Comparison of ENCODE assay signal across 7 cellular contexts in the genomic region with DNA sequence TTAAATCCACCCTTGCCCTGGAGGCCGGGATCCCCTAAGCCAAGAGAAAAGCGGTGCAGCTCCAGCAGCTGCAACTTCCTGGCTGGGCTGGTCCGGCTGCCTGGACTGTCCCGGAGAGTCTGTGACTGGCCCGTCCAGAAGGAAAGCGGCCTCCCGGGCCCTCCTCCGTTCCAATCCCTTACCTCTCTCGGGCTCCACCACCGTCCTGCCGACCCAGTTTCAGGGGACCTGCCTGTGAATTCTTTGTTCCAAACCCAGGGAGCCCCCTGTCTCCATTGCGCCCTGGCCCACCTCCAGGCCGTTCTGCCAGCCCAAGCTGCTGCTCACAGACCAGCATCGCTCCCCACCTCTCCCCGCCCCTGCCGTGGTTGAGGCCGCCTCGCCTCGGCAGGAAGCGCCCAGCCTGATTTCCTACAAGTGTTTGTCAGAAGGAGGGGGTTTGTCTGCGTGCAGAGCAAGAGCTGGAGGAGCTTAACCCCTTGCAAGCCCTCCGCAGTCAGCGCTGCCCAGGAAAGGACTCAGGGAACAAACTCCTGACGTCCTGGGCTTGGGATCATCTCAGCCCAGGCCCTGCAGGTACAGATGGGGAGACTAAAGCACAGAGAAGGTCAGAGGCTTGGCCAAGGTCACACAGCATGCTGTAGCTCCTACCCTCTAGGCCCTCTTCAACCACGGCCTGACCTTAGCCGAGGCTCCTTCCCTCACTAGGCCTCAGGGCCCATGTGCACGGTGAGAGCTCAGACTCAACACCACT. TPM values are rescaled to one million over a fixed set of nuclear protein-coding genes. Genes with fewer than 3 reads are reported as not detected.
DNase-seq lines count a peak whose midpoint lies in the region; ATAC-seq and TF ChIP-seq lines count a peak whose summit lies in the region.

A gene with protein sequence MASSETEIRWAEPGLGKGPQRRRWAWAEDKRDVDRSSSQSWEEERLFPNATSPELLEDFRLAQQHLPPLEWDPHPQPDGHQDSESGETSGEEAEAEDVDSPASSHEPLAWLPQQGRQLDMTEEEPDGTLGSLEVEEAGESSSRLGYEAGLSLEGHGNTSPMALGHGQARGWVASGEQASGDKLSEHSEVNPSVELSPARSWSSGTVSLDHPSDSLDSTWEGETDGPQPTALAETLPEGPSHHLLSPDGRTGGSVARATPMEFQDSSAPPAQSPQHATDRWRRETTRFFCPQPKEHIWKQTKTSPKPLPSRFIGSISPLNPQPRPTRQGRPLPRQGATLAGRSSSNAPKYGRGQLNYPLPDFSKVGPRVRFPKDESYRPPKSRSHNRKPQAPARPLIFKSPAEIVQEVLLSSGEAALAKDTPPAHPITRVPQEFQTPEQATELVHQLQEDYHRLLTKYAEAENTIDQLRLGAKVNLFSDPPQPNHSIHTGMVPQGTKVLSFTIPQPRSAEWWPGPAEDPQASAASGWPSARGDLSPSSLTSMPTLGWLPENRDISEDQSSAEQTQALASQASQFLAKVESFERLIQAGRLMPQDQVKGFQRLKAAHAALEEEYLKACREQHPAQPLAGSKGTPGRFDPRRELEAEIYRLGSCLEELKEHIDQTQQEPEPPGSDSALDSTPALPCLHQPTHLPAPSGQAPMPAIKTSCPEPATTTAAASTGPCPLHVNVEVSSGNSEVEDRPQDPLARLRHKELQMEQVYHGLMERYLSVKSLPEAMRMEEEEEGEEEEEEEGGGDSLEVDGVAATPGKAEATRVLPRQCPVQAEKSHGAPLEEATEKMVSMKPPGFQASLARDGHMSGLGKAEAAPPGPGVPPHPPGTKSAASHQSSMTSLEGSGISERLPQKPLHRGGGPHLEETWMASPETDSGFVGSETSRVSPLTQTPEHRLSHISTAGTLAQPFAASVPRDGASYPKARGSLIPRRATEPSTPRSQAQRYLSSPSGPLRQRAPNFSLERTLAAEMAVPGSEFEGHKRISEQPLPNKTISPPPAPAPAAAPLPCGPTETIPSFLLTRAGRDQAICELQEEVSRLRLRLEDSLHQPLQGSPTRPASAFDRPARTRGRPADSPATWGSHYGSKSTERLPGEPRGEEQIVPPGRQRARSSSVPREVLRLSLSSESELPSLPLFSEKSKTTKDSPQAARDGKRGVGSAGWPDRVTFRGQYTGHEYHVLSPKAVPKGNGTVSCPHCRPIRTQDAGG (N-terminal part only) (minus strand): TSS at position 305 of the 754 bp plus-strand sequence. CDS start 6,649 bp downstream, outside the sequence.

- no TSS peak for BruUV-seq in IMR-90 (replicated peaks; lab: Mats Ljungman, UMichigan)

- peaks cover 34% of the 10 kb centered on the region for H3K4me1 ChIP-seq in IMR-90 (ENCODE audit: control insufficient read depth, insufficient read depth, low read length)

- H3K4me1 Mint-ChIP-seq in central memory CD8-positive, alpha-beta T cell: peaks cover 92% of the 10 kb centered on the region

- no peaks in the 10 kb centered on the region for H3K9me3 Mint-ChIP-seq in central memory CD8-positive, alpha-beta T cell

- peaks cover 71% of the 10 kb centered on the region for H3K36me3 Mint-ChIP-seq in central memory CD8-positive, alpha-beta T cell (ENCODE audit: insufficient read depth)

- H3K27ac Mint-ChIP-seq in central memory CD8-positive, alpha-beta T cell (ENCODE audit: low read depth): peak within 1 kb of the TSS; percentile 96

- H3K14ac ChIP-seq in IMR-90 (replicated peaks; ENCODE audit: low read depth, low read length): peak within 1 kb of the TSS; percentile 92

- peak within 1 kb of the TSS; percentile 93 for H3K4ac ChIP-seq in IMR-90 (ENCODE audit: low read depth, low read length)

- H3K36me3 ChIP-seq in IMR-90 (ENCODE audit: control insufficient read depth, insufficient read depth, low read length): no peaks in the 10 kb centered on the region

- H3K27ac ChIP-seq in IMR-90 (ENCODE audit: insufficient read depth, low read length): peak within 1 kb of the TSS; percentile 88

- H2BK5ac ChIP-seq in IMR-90 (ENCODE audit: low read depth, low read length, poor library complexity, severe bottlenecking): peak within 1 kb of the TSS; percentile 74

- peaks cover 14 to 57% of the 10 kb centered on the region in 2 experiments for H3K79me1 ChIP-seq in IMR-90 (ENCODE audit: low read depth in 1 of 2, low read length in 2 of 2)

- H4K5ac ChIP-seq in IMR-90 (ENCODE audit: low read depth, low read length): peak within 1 kb of the TSS; percentile 92

- H2AFZ ChIP-seq in IMR-90 (replicated peaks; ENCODE audit: low read length, poor library complexity): peak within 1 kb of the TSS; percentile 94

- H3K9me1 ChIP-seq in IMR-90 (ENCODE audit: insufficient read depth, low read length): peaks cover 17% of the 10 kb centered on the region

- peak within 1 kb of the TSS; percentile 71 for H3K56ac ChIP-seq in IMR-90 (ENCODE audit: extremely low read depth, insufficient read depth, low read length)

- DNase-seq in IMR-90 (peak; percentile 79), left colon (peak; percentile 83 to 85), NCI-H146 treated with DMSO at 0.1 percent for 48 hours (lab: John Stamatoyannopoulos, UW; ENCODE audit: unreplicated experiment) (no peak)
- peak; percentile 69 to 71 for DNase-seq in activated CD4-positive, alpha-beta T cell treated with anti-CD3 and anti-CD28 coated beads for 24 hours (ENCODE audit: low read depth in 2 of 2)
- peak; percentile 77 to 84 for DNase-seq in central memory CD8-positive, alpha-beta T cell (ENCODE audit: low spot score in 2 of 2)
- DNase-seq in stimulated activated CD4-positive, alpha-beta T cell treated with anti-CD3 and anti-CD28 coated beads, Interleukin-1b, Interleukin-23, amount 100 ng/mL, for 48 hours: peak; percentile 80

- H3K9ac ChIP-seq in IMR-90 (ENCODE audit: low read depth, low read length): peak within 1 kb of the TSS; percentile 83

- peaks cover 21% of the 10 kb centered on the region; the same call in 1 of the 2 replicates for H4K20me1 ChIP-seq in IMR-90 (ENCODE audit: insufficient read depth, low read length)

- intact Hi-C loops in IMR-90 (cut with micrococcal nuclease) (no loop called here), left colon (cut with DNase I, micrococcal nuclease) (no loop called here)

- peak within 1 kb of the TSS; percentile 43 for H2BK20ac ChIP-seq in IMR-90 (ENCODE audit: low read depth, low read length)

- peak within 1 kb of the TSS; percentile 95 for H3K23ac ChIP-seq in IMR-90 (ENCODE audit: low read depth, low read length)

- in situ Hi-C loops in IMR-90 (cut with MboI; ENCODE audit: low sequenced_read_pairs): no loop called here

- H3K9me3 ChIP-seq in IMR-90 (ENCODE audit: control insufficient read depth, insufficient read depth, low read length): no peaks in the 10 kb centered on the region

- H3K27me3 ChIP-seq in IMR-90 (ENCODE audit: control insufficient read depth, insufficient read depth, low read length): no peaks in the 10 kb centered on the region

- dilution Hi-C loops in IMR-90 (cut with HindIII; ENCODE audit: low sequenced_read_pairs, unreplicated experiment): no loop called here

- peak within 1 kb of the TSS; percentile 29; the same call in 2 of the 3 replicates for H2BK15ac ChIP-seq in IMR-90 (ENCODE audit: low read depth, low read length)

- peak within 1 kb of the TSS; percentile 97 for H2AK9ac ChIP-seq in IMR-90 (replicated peaks; ENCODE audit: low read depth, low read length, poor library complexity)

- peak within 1 kb of the TSS; percentile 66 for H3K18ac ChIP-seq in IMR-90 (ENCODE audit: low read depth, low read length)

- peak; percentile 75; the same call in 1 of the 2 replicates for TF ChIP-seq POLR2A in IMR-90 (IDR thresholded peaks at IDR 0.05; ENCODE audit: low read depth, low read length)

- ATAC-seq in GM19351 (IDR thresholded peaks at IDR 0.05; ENCODE audit: unreplicated experiment) (peak; percentile 32), IMR-90 (ENCODE audit: low read depth) (peak; percentile 72), left colon (peak; percentile 26)
- ATAC-seq in central memory CD8-positive, alpha-beta T cell (replicated peaks; ENCODE audit: extremely low read depth, poor library complexity, severe bottlenecking): peak; percentile 31

- peak within 1 kb of the TSS; percentile 84 to 92 for H4K8ac ChIP-seq in IMR-90 (ENCODE audit: low read depth in 2 of 2, low read length in 2 of 2)

- H4K91ac ChIP-seq in IMR-90 (ENCODE audit: insufficient read depth, low read depth, low read length): peak within 1 kb of the TSS; percentile 82

- no peaks in the 10 kb centered on the region for H3K27me3 Mint-ChIP-seq in central memory CD8-positive, alpha-beta T cell

- no peak for TF ChIP-seq CTCF in IMR-90 (conservative IDR thresholded peaks at IDR 0.05; ENCODE audit: low read depth, low read length)

- peak within 1 kb of the TSS; percentile 75 for H2BK120ac ChIP-seq in IMR-90 (ENCODE audit: low read depth, low read length)

- peak; percentile 3; the same call in 1 of the 2 replicates for TF ChIP-seq RAD21 in IMR-90 (IDR thresholded peaks at IDR 0.05; ENCODE audit: low read length)

- peak within 1 kb of the TSS; percentile 94 for H2AK5ac ChIP-seq in IMR-90 (ENCODE audit: low read depth, low read length)

- CTCF ChIA-PET in IMR-90 (lab: Yijun Ruan, JAX): interaction anchor here (1.2 kb wide), 1 partner anchor 48 kb away, joined by 3 read pairs; no protein-coding TSS in a partner anchor

- peak within 1 kb of the TSS; percentile 92 for H3K4me3 Mint-ChIP-seq in central memory CD8-positive, alpha-beta T cell

- 5% methylated on average over 5 of the region's 27 CpGs; no CpG with 5 or more reads in 1 of the 2 experiments for WGBS in IMR-90 (ENCODE audit: extremely low coverage in 2 of 2, insufficient read length in 1 of 2), 2 experiments

- POLR2A ChIA-PET in IMR-90 (lab: Charles Lee; ENCODE audit: unreplicated experiment): interaction anchor here (0.6 to 0.8 kb wide), 2 partner anchors 16 to 1161 kb away, joined by 3 to 5 read pairs; no protein-coding TSS in a partner anchor

- peak within 1 kb of the TSS; percentile 51 for H3K4me3 ChIP-seq in IMR-90 (ENCODE audit: insufficient read depth, low read depth, low read length)

- peak within 1 kb of the TSS; percentile 85 for H3K4me2 ChIP-seq in IMR-90 (ENCODE audit: low read depth, low read length)

TF ChIP-seq in IMR-90, 13 proteins besides CTCF, POLR2A, EP300 and RAD21 (continues in another document):
- TF ChIP-seq BHLHE40 (IDR thresholded peaks at IDR 0.05; ENCODE audit: low read depth, low read length): no peak
- TF ChIP-seq RCOR1 (IDR thresholded peaks at IDR 0.05; ENCODE audit: insufficient replicate concordance, low read length): no peak
- no peak for TF ChIP-seq MAFK (IDR thresholded peaks at IDR 0.05; ENCODE audit: low read depth, low read length)
- TF ChIP-seq RFX5 (IDR thresholded peaks at IDR 0.05; ENCODE audit: low read depth, low read length): no peak
- TF ChIP-seq CHD1 (IDR thresholded peaks at IDR 0.05; ENCODE audit: low read depth, low read length): no peak
- TF ChIP-seq FOS (IDR thresholded peaks at IDR 0.05; ENCODE audit: low read depth, low read length): no peak

RNA-seq across cellular contexts. Expression of the gene that starts here (rescaled TPM):
- total RNA-seq in IMR-90 (2012; rRNA removed) (2.7 and 2.8 TPM in 2 replicates), left colon (10 to 100 TPM; 32.4 to 35.9 TPM)
- polyA plus RNA-seq in IMR-90 (2012; rRNA removed): 7.2 and 7.3 TPM in 2 replicates
- 1.3 and 5.9 TPM in 2 replicates for polyA plus RNA-seq in IMR-90 (2012; cell fraction: cytosol; rRNA removed)
- 23.5 and 29.0 TPM in 2 replicates for polyA plus RNA-seq in IMR-90 (2012; cell fraction: nucleus; rRNA removed; ENCODE audit: low replicate concordance)
